21 cellular contexts compared by ENCODE assay signal in genomic region chr1:9670085-9670484, GRCh38. TPM values are rescaled to one million over a fixed set of nuclear protein-coding genes. Genes with fewer than 3 reads are reported as not detected.
DNase-seq lines count a peak whose midpoint lies in the region; ATAC-seq lines count a peak whose summit lies in the region.
"Had no signal": no experiment of that assay in that cellular context is flagged by ENCODE, and none has a peak within 500 bp of the region (broad histone marks: within the 10 kb centered on the region; RNA-seq: fewer than 3 reads in every experiment).

No MANE protein-coding gene starts in this region.

- peaks cover 38% of the 10 kb centered on the region for H3K4me1 Mint-ChIP-seq in T-helper 17 cell
- peaks cover 43 to 76% (median 71%) of the 10 kb centered on the region in 7 donors for H3K4me1 Mint-ChIP-seq in naive thymus-derived CD4-positive, alpha-beta T cell
- H3K4me1 Mint-ChIP-seq: mesothelial cell of epicardium had no signal

- H3K4me3 Mint-ChIP-seq in T-helper 17 cell, result no peak overlapping the region
- H3K4me3 Mint-ChIP-seq in naive thymus-derived CD4-positive, alpha-beta T cell, result peak overlapping the region in 4 of 10 donors; percentile 30 to 61 (median 47)
- H3K4me3 Mint-ChIP-seq: mesothelial cell of epicardium had no signal

- peak overlapping the region; percentile 32 for H3K27ac Mint-ChIP-seq in T-helper 17 cell
- H3K27ac Mint-ChIP-seq in naive thymus-derived CD4-positive, alpha-beta T cell, result peak overlapping the region in 7 of 9 donors; percentile 10 to 87 (median 48)
- H3K27ac Mint-ChIP-seq: mesothelial cell of epicardium had no signal

- peak; percentile 57 for ATAC-seq in GM18520 (IDR thresholded peaks at IDR 0.05; ENCODE audit: unreplicated experiment)
- no peak for ATAC-seq in T-helper 17 cell
- ATAC-seq in naive thymus-derived CD4-positive, alpha-beta T cell, result peak; percentile 47
- ATAC-seq in HG02884 (IDR thresholded peaks at IDR 0.05; ENCODE audit: unreplicated experiment), result no peak
- no peak for ATAC-seq in HG03025 (IDR thresholded peaks at IDR 0.05; ENCODE audit: low FRiP score, unreplicated experiment)
- ATAC-seq: A549, HCT116 had no signal

- H3K9me3 ChIP-seq in T-helper 17 cell (ENCODE audit: control insufficient read depth, low read length, poor library complexity, severe bottlenecking), result no peaks in the 10 kb centered on the region
- no peaks in the 10 kb centered on the region for H3K9me3 ChIP-seq in naive thymus-derived CD4-positive, alpha-beta T cell (ENCODE audit: control insufficient read depth in 2 of 3, low read length in 3 of 3)
- H3K9me3 ChIP-seq: A549, colonic mucosa, vagina had no signal

- no peaks in the 10 kb centered on the region for H3K27me3 Mint-ChIP-seq in T-helper 17 cell
- no peaks in the 10 kb centered on the region for H3K27me3 Mint-ChIP-seq in naive thymus-derived CD4-positive, alpha-beta T cell

- H3K27me3 ChIP-seq in naive thymus-derived CD4-positive, alpha-beta T cell (ENCODE audit: control insufficient read depth in 2 of 2, insufficient read depth in 2 of 2, low read length in 2 of 2), result no peaks in the 10 kb centered on the region
- H3K27me3 ChIP-seq: colonic mucosa, vagina had no signal

- no peaks in the 10 kb centered on the region for H3K9me3 Mint-ChIP-seq in naive thymus-derived CD4-positive, alpha-beta T cell
- H3K9me3 Mint-ChIP-seq: mesothelial cell of epicardium had no signal

- peaks cover 30 to 31% of the 10 kb centered on the region in 2 donors for H3K4me1 ChIP-seq in naive thymus-derived CD4-positive, alpha-beta T cell (ENCODE audit: control insufficient read depth in 2 of 2, insufficient read depth in 2 of 2, low read length in 2 of 2)
- H3K4me1 ChIP-seq: colonic mucosa, vagina had no signal

- CTCF ChIA-PET in naive thymus-derived CD4-positive, alpha-beta T cell (lab: Charles Lee), result interaction anchor here (0.8 kb wide), 1 partner anchor 33 kb away, joined by 3 read pairs; no protein-coding TSS in a partner anchor

- H3K4me3 ChIP-seq in naive thymus-derived CD4-positive, alpha-beta T cell (ENCODE audit: low read length), result no peak overlapping the region
- H3K4me3 ChIP-seq: A549, colonic mucosa, vagina had no signal

- H3K36me3 ChIP-seq in naive thymus-derived CD4-positive, alpha-beta T cell (ENCODE audit: control insufficient read depth in 2 of 3, insufficient read depth in 3 of 3, low read length in 3 of 3), result peaks cover 5 to 61% (median 5%) of the 10 kb centered on the region in 3 experiments
- H3K36me3 ChIP-seq: colonic mucosa, vagina had no signal

- no peak overlapping the region for H3K27ac ChIP-seq in naive thymus-derived CD4-positive, alpha-beta T cell (ENCODE audit: low read depth, low read length)
- H3K27ac ChIP-seq: A549, colonic mucosa, vagina had no signal

- peak; percentile 39 for DNase-seq in activated CD4-positive, alpha-beta T cell treated with anti-CD3 and anti-CD28 coated beads for 48 hours
- no peak for DNase-seq in activated CD4-positive, alpha-beta T cell treated with anti-CD3 and anti-CD28 coated beads, Interleukin-2, amount 50 U/mL, for 48 hours
- DNase-seq in T-helper 17 cell (no peak), GOT3 (lab: John Stamatoyannopoulos, UW) (no peak)
- DNase-seq in naive thymus-derived CD4-positive, alpha-beta T cell, result no peak
- DNase-seq: amygdala, Calu3, colonic mucosa, head of caudate nucleus, KG1, NCI-H1930, NCI-H748 treated with DMSO at 0.1 percent for 48 hours, occipital lobe, T-helper 9 cell had no signal

- POLR2A ChIA-PET in naive thymus-derived CD4-positive, alpha-beta T cell (lab: Charles Lee), result interaction anchor here (1.4 to 2.4 kb wide), 2 partner anchors 45 to 46 kb away, joined by 4 to 6 read pairs; no protein-coding TSS in a partner anchor

- intact Hi-C loops in naive thymus-derived CD4-positive, alpha-beta T cell (cut with micrococcal nuclease), result loop anchor here in 1 of 2 donors (2.0 kb wide), 1 partner anchor 13 kb away; no protein-coding TSS in a partner anchor

- H3K36me3 Mint-ChIP-seq in T-helper 17 cell (ENCODE audit: low read depth), result no peaks in the 10 kb centered on the region
- H3K36me3 Mint-ChIP-seq in naive thymus-derived CD4-positive, alpha-beta T cell, result peaks cover 3 to 34% (median 21%) of the 10 kb centered on the region in 5 donors
- H3K36me3 Mint-ChIP-seq: mesothelial cell of epicardium had no signal

RNA-seq across cellular contexts. Expression of gene PIK3CD, which starts 18.6 kb away (rescaled TPM):
- total RNA-seq in T-helper 17 cell, result 100 to 1,000 TPM; 177 to 204 TPM
- total RNA-seq in naive thymus-derived CD4-positive, alpha-beta T cell, result 100 to 1,000 TPM; 269 to 313 (median 283) TPM
- 100 to 1,000 TPM in 1 of 2 donors, 10 to 100 TPM in 1; 74.9 to 174 TPM for polyA plus RNA-seq in naive thymus-derived CD4-positive, alpha-beta T cell

Comparison
In these comparisons a context has a peak if more than half of its experiments do, and no peak if none do; other contexts are left out.
1. ATAC-seq: peak in GM18520 (single experiment) and naive thymus-derived CD4-positive, alpha-beta T cell (single experiment); none in T-helper 17 cell (single experiment), HG02884 (single experiment) and HG03025 (single experiment).